ENCODE assay signal across 11 cellular contexts in the genomic region with DNA sequence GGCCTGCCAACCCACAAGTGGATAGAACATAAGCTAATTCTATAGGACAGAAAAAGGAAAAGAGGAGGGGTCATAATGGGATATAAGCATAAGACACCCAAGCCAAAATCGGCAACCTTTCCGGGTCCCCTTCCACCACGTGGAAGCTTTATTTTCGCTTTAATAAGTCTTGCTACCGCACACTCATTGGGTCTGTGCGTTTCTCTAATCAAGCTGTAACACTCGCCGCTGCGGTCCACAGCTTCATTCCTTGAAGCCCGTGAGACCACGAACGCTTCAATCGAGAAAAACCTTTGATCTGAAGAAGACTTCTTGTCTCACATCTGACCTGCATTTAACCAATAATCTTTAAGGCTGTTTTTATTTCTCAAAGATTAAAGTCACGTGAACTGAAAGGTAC. TPM values are rescaled to one million over a fixed set of nuclear protein-coding genes. Genes with fewer than 3 reads are reported as not detected.
"Had no signal": no experiment of that assay in that cellular context is flagged by ENCODE, and none has a peak within 500 bp of the region (broad histone marks: within the 10 kb centered on the region; RNA-seq: fewer than 3 reads in every experiment).

No MANE protein-coding gene starts in this region.

- H3K4me3 ChIP-seq: left lung had no signal

- H3K4me1 Mint-ChIP-seq: brain; central memory CD8-positive, alpha-beta T cell had no signal

- ATAC-seq: effector memory CD8-positive, alpha-beta T cell; left lung had no signal

- H3K27me3 ChIP-seq: vagina had no signal

- H3K36me3 ChIP-seq: left lung, vagina had no signal

- H3K36me3 Mint-ChIP-seq: brain had no signal

- H3K4me1 ChIP-seq: left lung had no signal

- H3K27ac Mint-ChIP-seq: activated naive CD4-positive, alpha-beta T cell treated with anti-CD3 and anti-CD28 coated beads for 36 hours; effector memory CD8-positive, alpha-beta T cell had no signal

- H3K4me3 Mint-ChIP-seq: activated naive CD4-positive, alpha-beta T cell treated with anti-CD3 and anti-CD28 coated beads for 36 hours; brain; central memory CD8-positive, alpha-beta T cell; effector memory CD8-positive, alpha-beta T cell had no signal

- H3K9me3 Mint-ChIP-seq: activated naive CD4-positive, alpha-beta T cell treated with anti-CD3 and anti-CD28 coated beads for 36 hours; central memory CD8-positive, alpha-beta T cell; effector memory CD8-positive, alpha-beta T cell had no signal

- H3K27ac ChIP-seq: epithelial cell of prostate, left lung, vagina had no signal

- H3K9me3 ChIP-seq: left lung, vagina had no signal

- DNase-seq: amniotic stem cell; effector memory CD8-positive, alpha-beta T cell; left lung; stimulated activated CD4-positive, alpha-beta T cell treated with anti-CD3 and anti-CD28 coated beads, Interleukin-4, amount 100 ng/mL, for 1 hour; T-helper 9 cell had no signal

RNA-seq across cellular contexts. Expression of a gene that starts 35.8 kb away (rescaled TPM):
- total RNA-seq: activated naive CD4-positive, alpha-beta T cell treated with anti-CD3 and anti-CD28 coated beads for 36 hours had no signal
- polyA plus RNA-seq: keratinocyte had no signal
